Comparison of ENCODE assay signal across 1 cellular context in genomic region chrX:9581771-9582396, GRCh38.
TF ChIP-seq lines count a peak whose summit lies in the region.

No MANE protein-coding gene starts in this region.

TF ChIP-seq in HepG2, 621 proteins besides CTCF, POLR2A, EP300 and RAD21 (continued from another document):
- TF ChIP-seq PREB (CRISPR knock-in tag; IDR thresholded peaks at IDR 0.05) (no peak), CAMTA2 (CRISPR knock-in tag; IDR thresholded peaks at IDR 0.05; ENCODE audit: borderline replicate concordance) (no peak)
